In genomic region chr18:3593381-3593903, GRCh38 we compare ENCODE assay signal across 8 cellular contexts.
DNase-seq lines count a peak whose midpoint lies in the region; ATAC-seq and TF ChIP-seq lines count a peak whose summit lies in the region.

No MANE protein-coding gene starts in this region.

- peaks cover 43% of the 10 kb centered on the region for H3K4me1 Mint-ChIP-seq in endothelial cell (ENCODE audit: unreplicated experiment)
- peaks cover 32 to 66% (median 57%) of the 10 kb centered on the region in 7 donors for H3K4me1 Mint-ChIP-seq in naive thymus-derived CD4-positive, alpha-beta T cell

- peaks cover 10% of the 10 kb centered on the region for H3K27me3 Mint-ChIP-seq in endothelial cell (ENCODE audit: unreplicated experiment)
- no peaks in the 10 kb centered on the region for H3K27me3 Mint-ChIP-seq in naive thymus-derived CD4-positive, alpha-beta T cell

- H3K36me3 Mint-ChIP-seq in endothelial cell (ENCODE audit: low read depth, unreplicated experiment) = no peaks in the 10 kb centered on the region
- peaks cover 0 to 24% (median 6%) of the 10 kb centered on the region in 5 donors for H3K36me3 Mint-ChIP-seq in naive thymus-derived CD4-positive, alpha-beta T cell

- H3K4me1 ChIP-seq in naive thymus-derived CD4-positive, alpha-beta T cell (ENCODE audit: control insufficient read depth in 2 of 2, insufficient read depth in 2 of 2, low read length in 2 of 2) = peaks cover 31 to 40% of the 10 kb centered on the region in 2 donors

- peak overlapping the region; percentile 97 for H3K27ac Mint-ChIP-seq in endothelial cell (ENCODE audit: unreplicated experiment)
- peak overlapping the region; percentile 98 to 100 (median 99) for H3K27ac Mint-ChIP-seq in naive thymus-derived CD4-positive, alpha-beta T cell

- DNase-seq in NCI-H1092 treated with DMSO at 0.1 percent for 48 hours (lab: John Stamatoyannopoulos, UW) (peak; percentile 55), NCI-H1092 (lab: John Stamatoyannopoulos, UW) (no peak), SW 1271 (lab: John Stamatoyannopoulos, UW) (peak; percentile 21 to 77), endothelial cell (ENCODE audit: low spot score) (peak; percentile 27), NCI-H524 treated with DMSO at 0.1 percent for 48 hours (lab: John Stamatoyannopoulos, UW) (no peak)
- DNase-seq in naive thymus-derived CD4-positive, alpha-beta T cell = peak in 2 of 9 donors; percentile 26 to 32
- no peak for DNase-seq in activated CD4-positive, CD25-positive, alpha-beta regulatory T cell (lab: John Stamatoyannopoulos, UW)

- peak overlapping the region; percentile 79 for H3K4me3 Mint-ChIP-seq in endothelial cell (ENCODE audit: unreplicated experiment)
- H3K4me3 Mint-ChIP-seq in naive thymus-derived CD4-positive, alpha-beta T cell = peak overlapping the region; percentile 84 to 97 (median 93)

- H3K27ac ChIP-seq in naive thymus-derived CD4-positive, alpha-beta T cell (ENCODE audit: low read depth, low read length) = peak overlapping the region; percentile 89

- peak; percentile 2 for ATAC-seq in HG03469 (IDR thresholded peaks at IDR 0.05; ENCODE audit: unreplicated experiment)
- ATAC-seq in naive thymus-derived CD4-positive, alpha-beta T cell = no peak

- no peaks in the 10 kb centered on the region for H3K9me3 ChIP-seq in naive thymus-derived CD4-positive, alpha-beta T cell (ENCODE audit: control insufficient read depth in 2 of 3, low read length in 3 of 3)

- H3K9me3 Mint-ChIP-seq in endothelial cell (ENCODE audit: unreplicated experiment) = no peaks in the 10 kb centered on the region
- H3K9me3 Mint-ChIP-seq in naive thymus-derived CD4-positive, alpha-beta T cell = no peaks in the 10 kb centered on the region

- CTCF ChIA-PET in naive thymus-derived CD4-positive, alpha-beta T cell (lab: Charles Lee) = interaction anchor here (0.6 to 4.0 kb wide), 14 partner anchors 8 to 341 kb away, joined by 3 to 35 read pairs (median 6); no protein-coding TSS in a partner anchor

- TF ChIP-seq CTCF in endothelial cell (IDR thresholded peaks at IDR 0.05; ENCODE audit: unreplicated experiment) = no peak

- H3K4me3 ChIP-seq in naive thymus-derived CD4-positive, alpha-beta T cell (ENCODE audit: low read length) = peak overlapping the region; percentile 73

- intact Hi-C loops in naive thymus-derived CD4-positive, alpha-beta T cell (cut with micrococcal nuclease) = loop anchor here (5.0 to 10.0 kb wide), 5 partner anchors 331 to 1019 kb away; partner anchors contain the start of genes METTL4 (in 1 of the 2), MYL12B (in 1 of the 2) and NDC80 (in 1 of the 2)

- no peaks in the 10 kb centered on the region for H3K27me3 ChIP-seq in naive thymus-derived CD4-positive, alpha-beta T cell (ENCODE audit: control insufficient read depth in 2 of 2, insufficient read depth in 2 of 2, low read length in 2 of 2)

- H3K36me3 ChIP-seq in naive thymus-derived CD4-positive, alpha-beta T cell (ENCODE audit: control insufficient read depth in 2 of 3, insufficient read depth in 3 of 3, low read length in 3 of 3) = no peaks in the 10 kb centered on the region

- POLR2A ChIA-PET in naive thymus-derived CD4-positive, alpha-beta T cell (lab: Charles Lee) = interaction anchor here (0.6 to 5.8 kb wide), 21 partner anchors 8 to 1704 kb away, joined by 3 to 109 read pairs (median 8); partner anchors contain the start of genes MYL12A, MYL12B, SMCHD1 and TGIF1

Comparison
In these comparisons a context has a peak if more than half of its experiments do, and no peak if none do; other contexts are left out.
1. DNase-seq: peak in NCI-H1092 treated with DMSO at 0.1 percent for 48 hours (single experiment), SW 1271 (2 of 2) and endothelial cell (single experiment); none in NCI-H1092 (single experiment), NCI-H524 treated with DMSO at 0.1 percent for 48 hours (single experiment) and activated CD4-positive, CD25-positive, alpha-beta regulatory T cell (0 of 4).